In genomic region chr17:75380315-75380714, GRCh38 we compare ENCODE assay signal across 2 cellular contexts.
TF ChIP-seq lines count a peak whose summit lies in the region.

No MANE protein-coding gene starts in this region.

TF ChIP-seq in SK-N-SH treated with all-trans-retinoic acid at 6 μM for 48 hours, 23 proteins besides CTCF, POLR2A, EP300 and RAD21 (continued from another document):
- TF ChIP-seq CSRNP3 (CRISPR knock-in tag; IDR thresholded peaks at IDR 0.05) (no peak), ARNTL (CRISPR knock-in tag; IDR thresholded peaks at IDR 0.05; ENCODE audit: borderline replicate concordance, low read depth) (no peak), ZNF565 (CRISPR knock-in tag; conservative IDR thresholded peaks at IDR 0.05; ENCODE audit: low read depth) (no peak), ZNF8 (CRISPR knock-in tag; IDR thresholded peaks at IDR 0.05) (peak; percentile 8; the same call in 1 of the 2 replicates)

TF ChIP-seq in HEK293, 187 proteins besides CTCF, POLR2A, EP300 and RAD21:
- TF ChIP-seq, protein P1, sequence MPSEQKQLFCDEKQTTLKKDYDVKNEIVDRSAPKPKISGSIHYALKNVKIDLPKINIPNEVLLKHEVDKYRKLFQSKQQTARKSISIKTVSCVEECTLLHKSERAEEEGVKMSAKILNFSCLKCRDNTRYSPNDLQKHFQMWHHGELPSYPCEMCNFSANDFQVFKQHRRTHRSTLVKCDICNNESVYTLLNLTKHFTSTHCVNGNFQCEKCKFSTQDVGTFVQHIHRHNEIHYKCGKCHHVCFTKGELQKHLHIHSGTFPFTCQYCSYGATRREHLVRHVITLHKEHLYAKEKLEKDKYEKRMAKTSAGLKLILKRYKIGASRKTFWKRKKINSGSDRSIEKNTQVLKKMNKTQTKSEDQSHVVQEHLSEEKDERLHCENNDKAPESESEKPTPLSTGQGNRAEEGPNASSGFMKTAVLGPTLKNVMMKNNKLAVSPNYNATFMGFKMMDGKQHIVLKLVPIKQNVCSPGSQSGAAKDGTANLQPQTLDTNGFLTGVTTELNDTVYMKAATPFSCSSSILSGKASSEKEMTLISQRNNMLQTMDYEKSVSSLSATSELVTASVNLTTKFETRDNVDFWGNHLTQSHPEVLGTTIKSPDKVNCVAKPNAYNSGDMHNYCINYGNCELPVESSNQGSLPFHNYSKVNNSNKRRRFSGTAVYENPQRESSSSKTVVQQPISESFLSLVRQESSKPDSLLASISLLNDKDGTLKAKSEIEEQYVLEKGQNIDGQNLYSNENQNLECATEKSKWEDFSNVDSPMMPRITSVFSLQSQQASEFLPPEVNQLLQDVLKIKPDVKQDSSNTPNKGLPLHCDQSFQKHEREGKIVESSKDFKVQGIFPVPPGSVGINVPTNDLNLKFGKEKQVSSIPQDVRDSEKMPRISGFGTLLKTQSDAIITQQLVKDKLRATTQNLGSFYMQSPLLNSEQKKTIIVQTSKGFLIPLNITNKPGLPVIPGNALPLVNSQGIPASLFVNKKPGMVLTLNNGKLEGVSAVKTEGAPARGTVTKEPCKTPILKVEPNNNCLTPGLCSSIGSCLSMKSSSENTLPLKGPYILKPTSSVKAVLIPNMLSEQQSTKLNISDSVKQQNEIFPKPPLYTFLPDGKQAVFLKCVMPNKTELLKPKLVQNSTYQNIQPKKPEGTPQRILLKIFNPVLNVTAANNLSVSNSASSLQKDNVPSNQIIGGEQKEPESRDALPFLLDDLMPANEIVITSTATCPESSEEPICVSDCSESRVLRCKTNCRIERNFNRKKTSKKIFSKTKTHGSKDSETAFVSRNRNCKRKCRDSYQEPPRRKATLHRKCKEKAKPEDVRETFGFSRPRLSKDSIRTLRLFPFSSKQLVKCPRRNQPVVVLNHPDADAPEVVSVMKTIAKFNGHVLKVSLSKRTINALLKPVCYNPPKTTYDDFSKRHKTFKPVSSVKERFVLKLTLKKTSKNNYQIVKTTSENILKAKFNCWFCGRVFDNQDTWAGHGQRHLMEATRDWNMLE (tag by site-specific recombination; conservative IDR thresholded peaks at IDR 0.05; ENCODE audit: low read depth), result no peak
- TF ChIP-seq, protein P2, sequence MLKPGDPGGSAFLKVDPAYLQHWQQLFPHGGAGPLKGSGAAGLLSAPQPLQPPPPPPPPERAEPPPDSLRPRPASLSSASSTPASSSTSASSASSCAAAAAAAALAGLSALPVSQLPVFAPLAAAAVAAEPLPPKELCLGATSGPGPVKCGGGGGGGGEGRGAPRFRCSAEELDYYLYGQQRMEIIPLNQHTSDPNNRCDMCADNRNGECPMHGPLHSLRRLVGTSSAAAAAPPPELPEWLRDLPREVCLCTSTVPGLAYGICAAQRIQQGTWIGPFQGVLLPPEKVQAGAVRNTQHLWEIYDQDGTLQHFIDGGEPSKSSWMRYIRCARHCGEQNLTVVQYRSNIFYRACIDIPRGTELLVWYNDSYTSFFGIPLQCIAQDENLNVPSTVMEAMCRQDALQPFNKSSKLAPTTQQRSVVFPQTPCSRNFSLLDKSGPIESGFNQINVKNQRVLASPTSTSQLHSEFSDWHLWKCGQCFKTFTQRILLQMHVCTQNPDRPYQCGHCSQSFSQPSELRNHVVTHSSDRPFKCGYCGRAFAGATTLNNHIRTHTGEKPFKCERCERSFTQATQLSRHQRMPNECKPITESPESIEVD (tag by site-specific recombination; IDR thresholded peaks at IDR 0.05), result peak; percentile 6
